Comparison of ENCODE assay signal across 1 cellular context in genomic region chr9:128885798-128886197, GRCh38.
TF ChIP-seq lines count a peak whose summit lies in the region.

No MANE protein-coding gene starts in this region.

TF ChIP-seq in H1, 55 proteins besides CTCF, POLR2A, EP300 and RAD21:
- TF ChIP-seq GTF2F1 (IDR thresholded peaks at IDR 0.05; ENCODE audit: borderline replicate concordance, low read depth, low read length) (no peak), KDM4A (IDR thresholded peaks at IDR 0.05; ENCODE audit: low read depth, low read length, severe bottlenecking) (no peak), RBBP5 (IDR thresholded peaks at IDR 0.05; ENCODE audit: borderline replicate concordance, low read depth, low read length) (no peak)
TF ChIP-seq in H1: peak in this region for 0.
